In the genomic region with DNA sequence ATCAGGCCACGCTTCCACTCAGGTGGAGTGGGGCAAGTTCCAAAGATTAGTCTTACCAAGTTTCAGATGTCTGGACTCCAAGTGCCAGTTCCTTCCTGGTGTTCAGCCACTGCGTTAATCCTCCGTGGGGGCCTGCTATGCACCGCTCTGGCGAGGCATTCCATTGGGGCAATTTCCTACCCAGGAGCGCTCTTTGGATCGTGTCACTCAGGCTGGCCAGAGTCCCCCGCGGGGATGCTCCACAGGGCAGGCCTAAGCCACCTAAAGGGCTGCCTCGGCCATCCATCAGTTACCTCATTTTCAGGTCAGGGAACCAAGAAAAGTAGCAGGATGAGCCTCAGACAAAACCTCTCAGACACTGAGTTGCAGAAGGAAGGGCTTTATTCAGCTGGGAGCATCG, we compare ENCODE assay signal across 1 cellular context.
TF ChIP-seq lines count a peak whose summit lies in the region.

No MANE protein-coding gene starts in this region.

TF ChIP-seq in GM12878, 131 proteins besides CTCF, POLR2A, EP300 and RAD21:
- TF ChIP-seq KLF5 (IDR thresholded peaks at IDR 0.05; ENCODE audit: partially characterized antibody), result no peak
- TF ChIP-seq, protein P1, sequence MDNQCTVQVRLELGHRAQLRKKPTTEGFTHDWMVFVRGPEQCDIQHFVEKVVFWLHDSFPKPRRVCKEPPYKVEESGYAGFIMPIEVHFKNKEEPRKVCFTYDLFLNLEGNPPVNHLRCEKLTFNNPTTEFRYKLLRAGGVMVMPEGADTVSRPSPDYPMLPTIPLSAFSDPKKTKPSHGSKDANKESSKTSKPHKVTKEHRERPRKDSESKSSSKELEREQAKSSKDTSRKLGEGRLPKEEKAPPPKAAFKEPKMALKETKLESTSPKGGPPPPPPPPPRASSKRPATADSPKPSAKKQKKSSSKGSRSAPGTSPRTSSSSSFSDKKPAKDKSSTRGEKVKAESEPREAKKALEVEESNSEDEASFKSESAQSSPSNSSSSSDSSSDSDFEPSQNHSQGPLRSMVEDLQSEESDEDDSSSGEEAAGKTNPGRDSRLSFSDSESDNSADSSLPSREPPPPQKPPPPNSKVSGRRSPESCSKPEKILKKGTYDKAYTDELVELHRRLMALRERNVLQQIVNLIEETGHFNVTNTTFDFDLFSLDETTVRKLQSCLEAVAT (IDR thresholded peaks at IDR 0.05), result peak; percentile 61; the same call in 1 of the 2 replicates
TF ChIP-seq in GM12878: peak in this region for 1.
